ENCODE assay signal across 1 cellular context in the genomic region with DNA sequence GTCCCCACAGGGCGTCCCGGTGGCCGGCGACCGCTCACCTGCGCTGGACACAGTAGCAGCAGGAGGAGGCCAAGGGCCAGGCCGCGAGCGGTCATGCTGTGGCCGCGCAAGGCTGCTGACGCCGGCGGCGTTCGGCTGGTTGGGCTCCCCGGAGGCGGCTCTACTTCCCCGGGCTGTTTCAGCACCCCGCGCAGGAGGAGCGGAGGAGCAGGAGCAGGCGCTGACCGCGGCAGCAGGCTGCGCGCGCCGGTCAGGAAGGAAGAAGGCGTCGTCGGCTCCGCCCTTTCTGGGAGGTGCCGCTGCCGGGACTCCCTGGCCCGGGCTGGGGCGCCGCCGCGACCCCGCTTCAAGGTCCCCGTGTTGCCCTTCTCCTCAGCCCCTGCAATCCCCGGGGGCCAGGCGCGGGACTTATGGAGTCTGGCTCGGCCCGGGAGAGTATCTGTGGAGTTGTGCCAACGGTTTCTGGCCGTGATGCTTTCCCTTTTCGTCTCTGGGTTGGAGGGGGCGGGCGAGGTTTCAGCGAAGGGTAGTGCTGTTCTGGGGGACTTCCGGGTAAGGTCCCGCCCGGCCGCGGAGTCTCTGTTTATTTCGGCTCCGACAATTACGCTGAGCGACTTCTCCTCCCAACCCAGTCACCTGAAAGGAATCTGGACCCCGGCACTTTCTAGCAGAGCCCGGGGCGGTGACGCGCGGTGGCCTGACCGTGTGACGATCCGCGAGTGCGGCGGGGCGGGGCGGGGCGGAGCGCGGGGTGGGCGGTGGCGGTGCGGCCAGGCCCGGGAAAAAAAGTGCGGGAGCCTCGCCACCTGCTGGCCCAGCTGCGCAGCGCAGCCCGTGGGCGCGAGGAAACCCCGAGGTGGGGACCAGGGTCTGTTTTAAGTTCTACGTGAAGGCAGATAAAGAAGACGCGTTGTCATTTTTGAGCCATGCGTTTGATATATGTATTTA.
TF ChIP-seq lines count a peak whose summit lies in the region.

A gene (minus strand): TSS at position 258 of the 948 bp plus-strand sequence. CDS start 163 bp downstream, at position 95.

TF ChIP-seq in A549, 52 proteins besides CTCF, POLR2A, EP300 and RAD21 (continued from another document):
- TF ChIP-seq, protein P1, sequence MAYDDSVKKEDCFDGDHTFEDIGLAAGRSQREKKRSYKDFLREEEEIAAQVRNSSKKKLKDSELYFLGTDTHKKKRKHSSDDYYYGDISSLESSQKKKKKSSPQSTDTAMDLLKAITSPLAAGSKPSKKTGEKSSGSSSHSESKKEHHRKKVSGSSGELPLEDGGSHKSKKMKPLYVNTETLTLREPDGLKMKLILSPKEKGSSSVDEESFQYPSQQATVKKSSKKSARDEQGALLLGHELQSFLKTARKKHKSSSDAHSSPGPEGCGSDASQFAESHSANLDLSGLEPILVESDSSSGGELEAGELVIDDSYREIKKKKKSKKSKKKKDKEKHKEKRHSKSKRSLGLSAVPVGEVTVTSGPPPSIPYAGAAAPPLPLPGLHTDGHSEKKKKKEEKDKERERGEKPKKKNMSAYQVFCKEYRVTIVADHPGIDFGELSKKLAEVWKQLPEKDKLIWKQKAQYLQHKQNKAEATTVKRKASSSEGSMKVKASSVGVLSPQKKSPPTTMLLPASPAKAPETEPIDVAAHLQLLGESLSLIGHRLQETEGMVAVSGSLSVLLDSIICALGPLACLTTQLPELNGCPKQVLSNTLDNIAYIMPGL (CRISPR knock-in tag; IDR thresholded peaks at IDR 0.05; ENCODE audit: borderline replicate concordance): no peak
- peak; percentile 90 for TF ChIP-seq PHF8 (IDR thresholded peaks at IDR 0.05; ENCODE audit: borderline replicate concordance, low read depth)
- TF ChIP-seq NR3C1 (IDR thresholded peaks at IDR 0.05): no peak
- peak; percentile 65 to 86; a peak in 4 of 5 replicates for TF ChIP-seq JUN (IDR thresholded peaks at IDR 0.05)
